ENCODE assay signal across 18 cellular contexts in the genomic region with DNA sequence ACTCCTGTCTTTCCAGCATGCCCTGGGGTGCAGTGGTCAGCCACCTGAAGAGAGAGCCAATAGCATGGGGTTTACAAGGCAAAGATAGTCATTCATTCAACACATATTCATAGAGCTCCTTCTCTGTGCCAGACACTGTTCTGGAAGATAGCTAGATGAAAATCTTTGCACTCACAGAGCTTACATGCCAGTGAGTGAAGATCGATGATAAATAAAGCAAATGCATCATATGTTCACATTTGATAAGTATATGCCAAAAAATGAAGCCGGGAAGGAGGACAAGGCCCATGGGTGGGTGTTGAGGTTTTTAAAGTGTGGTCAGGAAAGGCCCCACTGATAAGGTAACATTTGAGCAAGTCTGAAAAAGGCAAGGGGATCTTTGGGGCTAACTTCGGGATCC.
"Had no signal": no experiment of that assay in that cellular context is flagged by ENCODE, and none has a peak within 500 bp of the region (broad histone marks: within the 10 kb centered on the region; RNA-seq: fewer than 3 reads in every experiment).

No MANE protein-coding gene starts in this region.

- H3K36me3 ChIP-seq: esophagus squamous epithelium, neutrophil had no signal

- H3K27ac ChIP-seq: epithelial cell of prostate, esophagus squamous epithelium, neutrophil, sigmoid colon, skin epidermis had no signal

- H3K36me3 Mint-ChIP-seq: type B pancreatic cell had no signal

- ATAC-seq: effector memory CD8-positive, alpha-beta T cell; naive thymus-derived CD4-positive, alpha-beta T cell had no signal

- H3K27me3 Mint-ChIP-seq: dendritic cell treated with granulocyte-macrophage colony-stimulating factor and Interleukin-4, amounts not matched to agents 40 ng/mL and 50 ng/mL, for 4 days; effector memory CD8-positive, alpha-beta T cell; type B pancreatic cell had no signal

- H3K27ac Mint-ChIP-seq: dendritic cell treated with granulocyte-macrophage colony-stimulating factor and Interleukin-4, amounts not matched to agents 40 ng/mL and 50 ng/mL, for 4 days; effector memory CD8-positive, alpha-beta T cell; naive thymus-derived CD4-positive, alpha-beta T cell; nephron progenitor cell; type B pancreatic cell had no signal

- H3K4me3 ChIP-seq: esophagus squamous epithelium, psoas muscle, sigmoid colon, skin epidermis had no signal

- DNase-seq: effector memory CD8-positive, alpha-beta T cell; esophagus squamous epithelium; foreskin fibroblast; kidney; left cardiac atrium; mesendoderm; naive thymus-derived CD4-positive, alpha-beta T cell; nephron progenitor cell; retina; sigmoid colon; stimulated activated CD4-positive, alpha-beta T cell treated with anti-CD3 and anti-CD28 coated beads, Interleukin-12 subunit alpha, Interleukin-12 subunit beta, amount 100 ng/mL, for 4 hours; stimulated activated naive CD4-positive, alpha-beta T cell treated with Interleukin-2 at 50 U/mL for 16 hours had no signal

- H3K9me3 Mint-ChIP-seq: dendritic cell treated with granulocyte-macrophage colony-stimulating factor and Interleukin-4, amounts not matched to agents 40 ng/mL and 50 ng/mL, for 4 days; effector memory CD8-positive, alpha-beta T cell; nephron progenitor cell; type B pancreatic cell had no signal

- H3K4me3 Mint-ChIP-seq: dendritic cell treated with granulocyte-macrophage colony-stimulating factor and Interleukin-4, amounts not matched to agents 40 ng/mL and 50 ng/mL, for 4 days; effector memory CD8-positive, alpha-beta T cell; naive thymus-derived CD4-positive, alpha-beta T cell; nephron progenitor cell; type B pancreatic cell had no signal

- H3K27me3 ChIP-seq: esophagus squamous epithelium, neutrophil, sigmoid colon had no signal

- H3K9me3 ChIP-seq: esophagus squamous epithelium, neutrophil, psoas muscle, sigmoid colon had no signal
